8 cellular contexts compared by ENCODE assay signal in genomic region chr16:28188085-28188916, GRCh38. TPM values are rescaled to one million over a fixed set of nuclear protein-coding genes. Genes with fewer than 3 reads are reported as not detected.
DNase-seq lines count a peak whose midpoint lies in the region; ATAC-seq and TF ChIP-seq lines count a peak whose summit lies in the region.

No MANE protein-coding gene starts in this region.

- DNase-seq in CD14-positive monocyte (ENCODE audit: low spot score) (no peak), amniotic epithelial cell (ENCODE audit: low read depth) (peak; percentile 91), HPDE6-E6E7 (ENCODE audit: extremely low spot score) (no peak), GOT3 (lab: John Stamatoyannopoulos, UW) (no peak), NCI-H345 (lab: John Stamatoyannopoulos, UW) (no peak), Kasumi-1 (lab: John Stamatoyannopoulos, UW) (no peak)

- H3K27ac Mint-ChIP-seq in CD14-positive monocyte = peak overlapping the region; percentile 92 to 98 (median 97)

- peaks cover 0 to 6% (median 2%) of the 10 kb centered on the region in 7 donors for H3K9me3 Mint-ChIP-seq in CD14-positive monocyte

- TF ChIP-seq CTCF in CD14-positive monocyte (IDR thresholded peaks at IDR 0.05) = no peak

- ATAC-seq in GM19438 (IDR thresholded peaks at IDR 0.05; ENCODE audit: low read depth, unreplicated experiment) (peak; percentile 48), HG03342 (IDR thresholded peaks at IDR 0.05; ENCODE audit: unreplicated experiment) (peak; percentile 66)

- peaks cover 21 to 33% of the 10 kb centered on the region in 2 donors for H3K36me3 Mint-ChIP-seq in CD14-positive monocyte

- peak overlapping the region; percentile 67 to 86 for H3K4me3 Mint-ChIP-seq in CD14-positive monocyte

- intact Hi-C loops in CD14-positive monocyte (cut with micrococcal nuclease) = loop anchor here in 1 of 2 donors (5.0 kb wide), 1 partner anchor 46 kb away; no protein-coding TSS in a partner anchor

- H3K4me1 Mint-ChIP-seq in CD14-positive monocyte = peaks cover 74% of the 10 kb centered on the region

- H3K27me3 Mint-ChIP-seq in CD14-positive monocyte (ENCODE audit: low read depth in 3 of 3) = peaks cover 0 to 3% (median 0%) of the 10 kb centered on the region in 3 donors

RNA-seq across cellular contexts. Expression of gene XPO6, which starts 23.5 kb away (rescaled TPM):
- polyA plus RNA-seq in CD14-positive monocyte = 10 to 100 TPM; 35.7 to 38.3 TPM
